ENCODE assay signal across 11 cellular contexts in the genomic region with DNA sequence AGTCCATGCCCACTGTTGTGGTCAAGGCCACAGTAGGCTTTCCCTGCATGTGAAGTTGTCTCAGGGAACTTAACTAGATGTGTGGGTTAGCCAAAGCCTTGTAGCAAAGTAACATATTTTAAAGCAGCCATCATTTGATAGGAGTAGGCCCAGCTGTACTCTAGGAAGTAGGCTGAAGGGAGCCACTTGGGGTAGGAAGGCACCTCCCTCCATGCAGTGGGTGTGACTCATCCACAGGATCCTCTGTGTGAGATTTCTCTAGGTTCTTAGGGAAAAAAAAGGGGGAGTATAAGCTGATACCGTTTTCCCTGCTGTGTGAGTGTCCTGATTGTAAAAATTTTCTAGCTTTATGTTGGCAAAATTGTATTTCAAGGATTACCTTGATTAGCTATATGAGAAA. TPM values are rescaled to one million over a fixed set of nuclear protein-coding genes. Genes with fewer than 3 reads are reported as not detected.
A peak's percentile ranks its signal among the peaks of the same experiment; 100 is the strongest.
DNase-seq lines count a peak whose midpoint lies in the region; ATAC-seq and TF ChIP-seq lines count a peak whose summit lies in the region.
"Had no signal": no experiment of that assay in that cellular context is flagged by ENCODE, and none has a peak within 500 bp of the region (broad histone marks: within the 10 kb centered on the region; RNA-seq: fewer than 3 reads in every experiment).

No MANE protein-coding gene starts in this region.

- CTCF ChIA-PET in PC-3 (lab: Charles Lee): interaction anchor here (0.6 kb wide), 1 partner anchor 95 kb away, joined by 4 read pairs; no protein-coding TSS in a partner anchor

- H4K20me1 ChIP-seq in PC-3 (ENCODE audit: low read length): peaks cover 22% of the 10 kb centered on the region; the same call in 1 of the 2 replicates

- TF ChIP-seq CTCF in PC-3 (conservative IDR thresholded peaks at IDR 0.05; ENCODE audit: low read depth, low read length): no peak

- H3K9me3 ChIP-seq in PC-3 (ENCODE audit: low read length): no peaks in the 10 kb centered on the region

- no peaks in the 10 kb centered on the region for H3K9me2 ChIP-seq in PC-3 (replicated peaks; ENCODE audit: low read length)

- H3K27ac ChIP-seq in PC-3 (ENCODE audit: low read length): no peak overlapping the region
- H3K27ac ChIP-seq: PC-9 had no signal

- intact Hi-C loops in PC-3 (cut with micrococcal nuclease): no loop called here

- BruUV-seq in PC-3 (replicated peaks; lab: Mats Ljungman, UMichigan): no TSS peak

- no peak overlapping the region for H3K9ac ChIP-seq in PC-3 (ENCODE audit: low read length)

- H3K4me1 ChIP-seq in PC-3 (ENCODE audit: insufficient read depth, low read length): peaks cover 9% of the 10 kb centered on the region; the same call in 1 of the 2 replicates

- peaks cover 34% of the 10 kb centered on the region; the same call in 1 of the 2 replicates for H3K36me3 ChIP-seq in PC-3 (ENCODE audit: low read depth, low read length)

- no peak overlapping the region for H2AFZ ChIP-seq in PC-3 (ENCODE audit: low read length)
- H2AFZ ChIP-seq: PC-9 had no signal

- peak; percentile 97 for ATAC-seq in PC-3
- ATAC-seq in HG03159 (IDR thresholded peaks at IDR 0.05; ENCODE audit: unreplicated experiment): no peak
- ATAC-seq: activated CD4-positive, alpha-beta T cell treated with anti-CD3 and anti-CD28 coated beads for 36 hours had no signal

- no peaks in the 10 kb centered on the region for H3K27me3 ChIP-seq in PC-3 (ENCODE audit: low read length)

- DNase-seq in EL (peak; percentile 85), PC-3 (peak; percentile 60), fibroblast of peridontal ligament (ENCODE audit: extremely low read depth) (peak; percentile 66), putamen (ENCODE audit: low spot score) (peak; percentile 41), NCI-H774 (lab: John Stamatoyannopoulos, UW) (no peak), NCI-H524 (lab: John Stamatoyannopoulos, UW) (no peak)
- no peak for DNase-seq in activated effector memory CD4-positive, alpha-beta T cell treated with Interleukin-2 at 50 U/mL for 16 hours
- DNase-seq: activated CD4-positive, alpha-beta T cell treated with anti-CD3 and anti-CD28 coated beads for 36 hours; amygdala; PC-9 had no signal

- H3K4me2 ChIP-seq in PC-3 (ENCODE audit: low read length): no peak overlapping the region
- H3K4me2 ChIP-seq: PC-9 had no signal

- no peak overlapping the region for H3K4me3 ChIP-seq in PC-3 (ENCODE audit: low read length)
- H3K4me3 ChIP-seq: PC-9 had no signal

- POLR2A ChIA-PET in PC-3 (lab: Charles Lee; ENCODE audit: unreplicated experiment): interaction anchor here (0.6 kb wide), 1 partner anchor 45 kb away, joined by 4 read pairs; the partner anchor contains the start of gene VAPB

- H3K79me2 ChIP-seq in PC-3 (ENCODE audit: low read length): peaks cover 97% of the 10 kb centered on the region

- H3F3A ChIP-seq in PC-3 (ENCODE audit: low read length, unreplicated experiment): no peaks in the 10 kb centered on the region

RNA-seq across cellular contexts. Expression of gene VAPB, which starts 44.7 kb away (rescaled TPM):
- 16.5 and 23.0 TPM in 2 replicates for total RNA-seq in PC-3 (2014; rRNA removed)

Comparison
In these comparisons a context has a peak if more than half of its experiments do, and no peak if none do; other contexts are left out.
1. DNase-seq: peak in EL (single experiment), PC-3 (single experiment), fibroblast of peridontal ligament (single experiment) and putamen (single experiment); none in NCI-H774 (single experiment), NCI-H524 (0 of 2) and activated effector memory CD4-positive, alpha-beta T cell treated with Interleukin-2 at 50 U/mL for 16 hours (single experiment).